In the genomic region with DNA sequence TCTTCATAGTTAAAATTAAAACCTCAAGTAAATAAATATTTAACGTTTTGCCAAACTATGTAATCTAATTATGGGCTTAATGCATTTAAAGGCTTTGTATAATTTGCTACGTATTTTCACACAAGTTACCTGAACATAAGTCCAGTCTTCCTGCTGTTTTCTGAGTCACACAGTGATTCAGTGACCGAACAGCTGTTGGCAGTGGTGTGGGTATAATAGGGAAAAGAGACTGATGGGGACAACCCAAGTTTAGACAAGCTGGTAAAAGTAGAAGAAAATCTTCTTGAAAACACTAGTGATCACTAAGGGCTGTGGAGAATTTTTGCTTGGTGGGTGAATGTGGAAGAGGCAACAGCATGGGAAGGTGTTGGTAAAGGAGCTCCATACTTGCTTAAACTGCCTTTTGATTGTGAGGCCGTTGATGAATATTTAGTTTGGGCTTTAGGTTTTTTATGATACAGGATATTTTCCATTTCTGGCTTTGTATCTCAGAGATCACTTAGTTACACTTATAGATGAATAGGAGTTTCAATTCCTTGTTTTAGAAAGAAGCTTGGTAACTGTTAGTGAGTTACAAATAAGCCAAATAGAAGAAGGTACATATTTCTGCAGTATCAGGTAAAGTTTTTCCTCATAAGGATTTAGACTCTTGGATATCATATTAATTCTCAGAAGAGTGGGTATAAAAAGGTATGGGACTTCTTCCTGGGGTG, we compare ENCODE assay signal across 15 cellular contexts. TPM values are rescaled to one million over a fixed set of nuclear protein-coding genes. Genes with fewer than 3 reads are reported as not detected.
DNase-seq lines count a peak whose midpoint lies in the region; ATAC-seq and FAIRE-seq lines count a peak whose summit lies in the region.
"Had no signal": no experiment of that assay in that cellular context is flagged by ENCODE, and none has a peak within 500 bp of the region (broad histone marks: within the 10 kb centered on the region; RNA-seq: fewer than 3 reads in every experiment).

No MANE protein-coding gene starts in this region.

- H3K18ac ChIP-seq in neuronal stem cell (ENCODE audit: low read length), result no peak overlapping the region

- ATAC-seq in GM21717 (IDR thresholded peaks at IDR 0.05; ENCODE audit: unreplicated experiment) (peak; percentile 66), HG03460 (IDR thresholded peaks at IDR 0.05; ENCODE audit: unreplicated experiment) (peak; percentile 63)
- ATAC-seq: activated CD4-positive, CD25-positive, alpha-beta regulatory T cell treated with anti-CD3 and anti-CD28 coated beads, Interleukin-2, amount 50 U/mL, for 24 hours had no signal

- no peak overlapping the region for H3K23ac ChIP-seq in neuronal stem cell (ENCODE audit: low read depth, low read length, poor library complexity)

- no CpG with 5 or more reads among the region's 4 CpGs for WGBS in neuronal stem cell (ENCODE audit: extremely low coverage in 2 of 2, insufficient read length in 2 of 2, insufficient replicate concordance in 1 of 2), 2 donors

- H3K14ac ChIP-seq in neuronal stem cell (ENCODE audit: low read length), result no peak overlapping the region

- no peak overlapping the region for H2AK5ac ChIP-seq in neuronal stem cell (ENCODE audit: low read depth, low read length)

- no peaks in the 10 kb centered on the region for H3K9me3 ChIP-seq in neuronal stem cell (replicated peaks in 1 of 2; ENCODE audit: control insufficient read depth in 2 of 2, insufficient read depth in 1 of 2, low read depth in 1 of 2, low read length in 2 of 2)

- H3K36me3 ChIP-seq in neuronal stem cell (replicated peaks in 1 of 2; ENCODE audit: control insufficient read depth in 2 of 2, insufficient read depth in 2 of 2, low read length in 2 of 2), result no peaks in the 10 kb centered on the region

- no peaks in the 10 kb centered on the region for H3K79me1 ChIP-seq in neuronal stem cell (ENCODE audit: low read depth, low read length)

- no peak overlapping the region for H3K9ac ChIP-seq in neuronal stem cell (ENCODE audit: low read depth, low read length, poor library complexity)

- no peak overlapping the region for H2BK12ac ChIP-seq in neuronal stem cell (ENCODE audit: low read length)

- H2BK15ac ChIP-seq in neuronal stem cell (ENCODE audit: low read length), result no peak overlapping the region

- H2BK5ac ChIP-seq in neuronal stem cell (ENCODE audit: low read length), result no peak overlapping the region

- no peak overlapping the region for H2AFZ ChIP-seq in neuronal stem cell (ENCODE audit: low read length)

- no peak overlapping the region for H4K8ac ChIP-seq in neuronal stem cell (ENCODE audit: low read depth, low read length)

- no peak overlapping the region for H3K4ac ChIP-seq in neuronal stem cell (ENCODE audit: low read length)

- no peak overlapping the region for H3K4me3 ChIP-seq in neuronal stem cell (ENCODE audit: low read length in 2 of 2)

- no peaks in the 10 kb centered on the region for H3K27me3 ChIP-seq in neuronal stem cell (ENCODE audit: control insufficient read depth in 3 of 3, insufficient read depth in 3 of 3, low read depth in 1 of 3, low read length in 3 of 3)

- no peak overlapping the region for H4K91ac ChIP-seq in neuronal stem cell (ENCODE audit: low read depth, low read length, poor library complexity)

- H3K4me2 ChIP-seq in neuronal stem cell (ENCODE audit: insufficient read depth, low read length, poor library complexity, severe bottlenecking), result no peak overlapping the region

- no peak for DNase-seq in GM18507 (ENCODE audit: extremely low spot score, insufficient read length, low read depth)
- DNase-seq in epithelial cell of prostate (ENCODE audit: low read depth, low spot score), result peak; percentile 39
- no peak for DNase-seq in neuronal stem cell (ENCODE audit: low spot score)
- DNase-seq in NCI-H748 treated with DMSO at 0.1 percent for 48 hours (lab: John Stamatoyannopoulos, UW), result no peak
- no peak for DNase-seq in stimulated activated CD4-positive, alpha-beta T cell treated with anti-CD3 and anti-CD28 coated beads, Interleukin-2, amount 100 ng/mL, for 24 hours
- DNase-seq in NK-92 (lab: John Stamatoyannopoulos, UW; ENCODE audit: unreplicated experiment), result no peak
- DNase-seq: kidney; NCI-H1694; SHP77; stimulated activated naive CD4-positive, alpha-beta T cell treated with Interleukin-2 at 50 U/mL for 16 hours had no signal

- H3K4me1 ChIP-seq in neuronal stem cell (ENCODE audit: control insufficient read depth in 2 of 2, insufficient read depth in 1 of 2, low read depth in 1 of 2, low read length in 2 of 2), result no peaks in the 10 kb centered on the region

- H3K27ac ChIP-seq in epithelial cell of prostate (peak overlapping the region; percentile 35), neuronal stem cell (replicated peaks; ENCODE audit: low read length) (no peak overlapping the region)
- H3K27ac ChIP-seq: C4-2B had no signal

- FAIRE-seq in GM18507 (lab: Jason Lieb, UNC), result peak; percentile 78
- FAIRE-seq: HTR-8/SVneo had no signal

- no peak overlapping the region for H2BK120ac ChIP-seq in neuronal stem cell (ENCODE audit: low read depth, low read length)

RNA-seq across cellular contexts. Expression of a gene that starts 23.9 kb away (rescaled TPM):
- polyA plus RNA-seq in neuronal stem cell (2013, experiment 1 of 2), result 0.03 TPM
- polyA plus RNA-seq in neuronal stem cell (2013, experiment 2 of 2), result 0.04 TPM
